Comparison of ENCODE assay signal across 15 cellular contexts in the genomic region with DNA sequence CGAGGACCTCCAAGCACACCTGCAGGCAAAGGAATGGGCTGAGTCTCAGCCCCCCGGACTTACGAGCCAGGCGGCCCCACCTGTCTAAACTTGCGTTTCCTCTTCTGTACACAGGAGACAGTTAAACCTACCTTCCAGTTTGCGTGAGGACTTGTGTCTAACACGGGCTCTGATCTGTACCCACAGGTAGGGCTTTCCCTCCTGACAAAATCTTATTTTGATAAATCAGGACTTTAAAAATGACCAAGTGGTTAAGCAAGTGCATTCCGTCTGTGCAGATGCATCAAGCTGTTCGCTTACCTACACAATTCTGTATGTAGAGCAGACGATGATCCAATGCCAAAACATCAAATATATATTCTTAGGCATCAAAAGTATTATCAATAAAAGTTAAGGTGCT.
"Had no signal": no experiment of that assay in that cellular context is flagged by ENCODE, and none has a peak within 500 bp of the region (broad histone marks: within the 10 kb centered on the region; RNA-seq: fewer than 3 reads in every experiment).

No MANE protein-coding gene starts in this region.

- H3K4me3 ChIP-seq: ascending aorta, cardiac muscle cell, gastrocnemius medialis, heart right ventricle, left lung, psoas muscle, spleen had no signal

- H3K27me3 ChIP-seq: ascending aorta, cardiac muscle cell, gastrocnemius medialis, heart right ventricle, left lung, spleen had no signal

- H3K27ac Mint-ChIP-seq: activated CD4-positive, alpha-beta memory T cell treated with anti-CD3 and anti-CD28 coated beads for 36 hours; natural killer cell treated with Interleukin-12 subunit alpha and Interleukin-12 subunit beta and Interleukin-15 and Interleukin-18, amount 100 ng/mL, for 72 hours had no signal

- H3K9me3 ChIP-seq: gastrocnemius medialis, left lung, psoas muscle had no signal

- H3K36me3 Mint-ChIP-seq: activated CD4-positive, alpha-beta memory T cell treated with anti-CD3 and anti-CD28 coated beads for 36 hours; natural killer cell treated with Interleukin-12 subunit alpha and Interleukin-12 subunit beta and Interleukin-15 and Interleukin-18, amount 100 ng/mL, for 72 hours had no signal

- H3K4me1 ChIP-seq: ascending aorta, left lung, psoas muscle had no signal

- DNase-seq: activated CD4-positive, alpha-beta memory T cell treated with anti-CD3 and anti-CD28 coated beads for 36 hours; activated CD4-positive, alpha-beta T cell treated with anti-CD3 and anti-CD28 coated beads for 1 hour; activated T-cell treated with anti-CD3 and anti-CD28 coated beads, Interleukin-2, amount 50 U/mL, for 48 hours; gastrocnemius medialis; heart right ventricle; nucleus accumbens; psoas muscle; spleen; stimulated activated CD4-positive, alpha-beta T cell treated with anti-CD3 and anti-CD28 coated beads, Interleukin-1b, Interleukin-23, amount 100 ng/mL, for 48 hours; stimulated activated naive CD8-positive, alpha-beta T cell treated with anti-CD3 and anti-CD28 coated beads, Interleukin-15, Interleukin-2, amounts not matched to agents 100 U/mL and 50 U/mL, for 24 hours had no signal

- H3K4me3 Mint-ChIP-seq: activated CD4-positive, alpha-beta memory T cell treated with anti-CD3 and anti-CD28 coated beads for 36 hours; natural killer cell treated with Interleukin-12 subunit alpha and Interleukin-12 subunit beta and Interleukin-15 and Interleukin-18, amount 100 ng/mL, for 72 hours had no signal

- ATAC-seq: gastrocnemius medialis; heart right ventricle; natural killer cell treated with Interleukin-12 subunit alpha and Interleukin-12 subunit beta and Interleukin-15 and Interleukin-18, amount 100 ng/mL, for 72 hours; psoas muscle; sciatic nerve; stimulated activated naive CD8-positive, alpha-beta T cell treated with anti-CD3 and anti-CD28 coated beads, Interleukin-15, Interleukin-2, amounts not matched to agents 100 U/mL and 50 U/mL, for 24 hours had no signal

- H3K36me3 ChIP-seq: ascending aorta, cardiac muscle cell, gastrocnemius medialis, heart right ventricle, left lung, spleen had no signal

- H3K9me3 Mint-ChIP-seq: activated CD4-positive, alpha-beta memory T cell treated with anti-CD3 and anti-CD28 coated beads for 36 hours; natural killer cell treated with Interleukin-12 subunit alpha and Interleukin-12 subunit beta and Interleukin-15 and Interleukin-18, amount 100 ng/mL, for 72 hours had no signal

- H3K27me3 Mint-ChIP-seq: natural killer cell treated with Interleukin-12 subunit alpha and Interleukin-12 subunit beta and Interleukin-15 and Interleukin-18, amount 100 ng/mL, for 72 hours had no signal

- H3K27ac ChIP-seq: ascending aorta, cardiac muscle cell, gastrocnemius medialis, left lung, psoas muscle had no signal
